ENCODE assay signal across 1 cellular context in the genomic region with DNA sequence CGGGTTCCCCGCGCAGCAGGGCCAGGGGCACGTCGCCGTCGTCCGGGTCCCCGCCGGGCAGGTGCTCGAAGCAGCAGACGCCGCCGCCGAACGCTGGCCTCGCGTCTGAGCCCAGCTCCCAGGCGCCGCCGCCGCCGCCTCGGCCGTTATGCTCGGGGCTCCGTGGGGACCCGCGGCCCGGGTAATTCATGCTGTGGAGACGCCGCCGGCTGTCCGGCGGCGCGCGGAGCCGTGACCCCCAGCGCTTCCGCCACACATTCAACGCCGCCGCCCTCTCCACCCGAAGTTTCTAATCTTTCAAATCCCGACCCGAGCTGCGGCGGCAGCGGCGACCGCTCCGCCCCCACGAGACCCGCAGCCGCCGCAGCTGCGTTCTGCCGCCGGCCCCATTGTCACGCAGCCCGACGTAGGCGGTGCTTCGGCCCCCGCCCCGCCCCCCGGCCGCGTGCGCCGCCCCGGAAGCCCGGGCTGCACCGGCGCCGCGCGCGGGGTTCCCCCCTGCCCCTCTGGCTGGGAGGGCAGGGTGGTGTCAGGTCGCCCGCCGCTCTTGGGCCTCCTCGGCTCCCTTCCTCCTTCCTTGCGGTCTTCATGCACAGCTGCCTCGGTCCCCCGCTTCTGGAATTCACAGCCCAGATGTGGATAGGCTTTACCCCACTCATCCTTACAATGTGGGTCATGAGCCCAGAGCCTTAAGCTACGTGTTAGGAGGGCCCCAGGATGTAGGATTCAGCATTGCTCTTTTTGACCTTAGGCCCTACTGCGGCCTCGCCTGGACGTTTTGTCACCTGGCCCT.
TF ChIP-seq lines count a peak whose summit lies in the region.

A gene (minus strand): TSS at position 415 of the 793 bp plus-strand sequence. CDS start 225 bp downstream, at position 190.

TF ChIP-seq in HepG2, 621 proteins besides CTCF, POLR2A, EP300 and RAD21 (continued from another document and continues in another):
- TF ChIP-seq, protein P1, sequence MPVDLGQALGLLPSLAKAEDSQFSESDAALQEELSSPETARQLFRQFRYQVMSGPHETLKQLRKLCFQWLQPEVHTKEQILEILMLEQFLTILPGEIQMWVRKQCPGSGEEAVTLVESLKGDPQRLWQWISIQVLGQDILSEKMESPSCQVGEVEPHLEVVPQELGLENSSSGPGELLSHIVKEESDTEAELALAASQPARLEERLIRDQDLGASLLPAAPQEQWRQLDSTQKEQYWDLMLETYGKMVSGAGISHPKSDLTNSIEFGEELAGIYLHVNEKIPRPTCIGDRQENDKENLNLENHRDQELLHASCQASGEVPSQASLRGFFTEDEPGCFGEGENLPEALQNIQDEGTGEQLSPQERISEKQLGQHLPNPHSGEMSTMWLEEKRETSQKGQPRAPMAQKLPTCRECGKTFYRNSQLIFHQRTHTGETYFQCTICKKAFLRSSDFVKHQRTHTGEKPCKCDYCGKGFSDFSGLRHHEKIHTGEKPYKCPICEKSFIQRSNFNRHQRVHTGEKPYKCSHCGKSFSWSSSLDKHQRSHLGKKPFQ (CRISPR knock-in tag; IDR thresholded peaks at IDR 0.05; ENCODE audit: insufficient replicate concordance) = no peak
- peak; percentile 67; the same call in 1 of the 2 replicates for TF ChIP-seq ZNF546 (CRISPR knock-in tag; conservative IDR thresholded peaks at IDR 0.05)
- peak; percentile 83; the same call in 1 of the 2 replicates for TF ChIP-seq ZSCAN20 (CRISPR knock-in tag; IDR thresholded peaks at IDR 0.05; ENCODE audit: borderline replicate concordance)
- no peak for TF ChIP-seq RELA (CRISPR knock-in tag; IDR thresholded peaks at IDR 0.05)
- TF ChIP-seq, protein P2, sequence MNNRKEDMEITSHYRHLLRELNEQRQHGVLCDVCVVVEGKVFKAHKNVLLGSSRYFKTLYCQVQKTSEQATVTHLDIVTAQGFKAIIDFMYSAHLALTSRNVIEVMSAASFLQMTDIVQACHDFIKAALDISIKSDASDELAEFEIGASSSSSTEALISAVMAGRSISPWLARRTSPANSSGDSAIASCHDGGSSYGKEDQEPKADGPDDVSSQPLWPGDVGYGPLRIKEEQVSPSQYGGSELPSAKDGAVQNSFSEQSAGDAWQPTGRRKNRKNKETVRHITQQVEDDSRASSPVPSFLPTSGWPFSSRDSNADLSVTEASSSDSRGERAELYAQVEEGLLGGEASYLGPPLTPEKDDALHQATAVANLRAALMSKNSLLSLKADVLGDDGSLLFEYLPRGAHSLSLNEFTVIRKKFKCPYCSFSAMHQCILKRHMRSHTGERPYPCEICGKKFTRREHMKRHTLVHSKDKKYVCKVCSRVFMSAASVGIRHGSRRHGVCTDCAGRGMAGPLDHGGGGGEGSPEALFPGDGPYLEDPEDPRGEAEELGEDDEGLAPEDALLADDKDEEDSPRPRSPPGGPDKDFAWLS (CRISPR knock-in tag; IDR thresholded peaks at IDR 0.05; ENCODE audit: borderline replicate concordance) = no peak
- no peak for TF ChIP-seq PRMT3 (CRISPR knock-in tag; IDR thresholded peaks at IDR 0.05; ENCODE audit: borderline replicate concordance, low read depth)
- TF ChIP-seq, protein P3, sequence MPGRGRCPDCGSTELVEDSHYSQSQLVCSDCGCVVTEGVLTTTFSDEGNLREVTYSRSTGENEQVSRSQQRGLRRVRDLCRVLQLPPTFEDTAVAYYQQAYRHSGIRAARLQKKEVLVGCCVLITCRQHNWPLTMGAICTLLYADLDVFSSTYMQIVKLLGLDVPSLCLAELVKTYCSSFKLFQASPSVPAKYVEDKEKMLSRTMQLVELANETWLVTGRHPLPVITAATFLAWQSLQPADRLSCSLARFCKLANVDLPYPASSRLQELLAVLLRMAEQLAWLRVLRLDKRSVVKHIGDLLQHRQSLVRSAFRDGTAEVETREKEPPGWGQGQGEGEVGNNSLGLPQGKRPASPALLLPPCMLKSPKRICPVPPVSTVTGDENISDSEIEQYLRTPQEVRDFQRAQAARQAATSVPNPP (CRISPR knock-in tag; IDR thresholded peaks at IDR 0.05) = no peak
- TF ChIP-seq, protein P4, sequence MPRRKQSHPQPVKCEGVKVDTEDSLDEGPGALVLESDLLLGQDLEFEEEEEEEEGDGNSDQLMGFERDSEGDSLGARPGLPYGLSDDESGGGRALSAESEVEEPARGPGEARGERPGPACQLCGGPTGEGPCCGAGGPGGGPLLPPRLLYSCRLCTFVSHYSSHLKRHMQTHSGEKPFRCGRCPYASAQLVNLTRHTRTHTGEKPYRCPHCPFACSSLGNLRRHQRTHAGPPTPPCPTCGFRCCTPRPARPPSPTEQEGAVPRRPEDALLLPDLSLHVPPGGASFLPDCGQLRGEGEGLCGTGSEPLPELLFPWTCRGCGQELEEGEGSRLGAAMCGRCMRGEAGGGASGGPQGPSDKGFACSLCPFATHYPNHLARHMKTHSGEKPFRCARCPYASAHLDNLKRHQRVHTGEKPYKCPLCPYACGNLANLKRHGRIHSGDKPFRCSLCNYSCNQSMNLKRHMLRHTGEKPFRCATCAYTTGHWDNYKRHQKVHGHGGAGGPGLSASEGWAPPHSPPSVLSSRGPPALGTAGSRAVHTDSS (CRISPR knock-in tag; conservative IDR thresholded peaks at IDR 0.05) = no peak
- TF ChIP-seq ZNF839 (CRISPR knock-in tag; IDR thresholded peaks at IDR 0.05; ENCODE audit: borderline replicate concordance) = no peak
- TF ChIP-seq REPIN1 (CRISPR knock-in tag; IDR thresholded peaks at IDR 0.05; ENCODE audit: borderline replicate concordance, low read depth) = peak; percentile 50; the same call in 1 of the 2 replicates
- peak; percentile 47; the same call in 1 of the 2 replicates for TF ChIP-seq BORCS8-MEF2B (CRISPR knock-in tag; IDR thresholded peaks at IDR 0.05)
- TF ChIP-seq AHR (CRISPR knock-in tag; IDR thresholded peaks at IDR 0.05) = no peak
- TF ChIP-seq PHF8 (CRISPR knock-in tag; IDR thresholded peaks at IDR 0.05) = peak; percentile 75
- TF ChIP-seq CBX2 (IDR thresholded peaks at IDR 0.05; ENCODE audit: low read depth, low read length) = no peak
- no peak for TF ChIP-seq CBX2 (CRISPR knock-in tag; IDR thresholded peaks at IDR 0.05; ENCODE audit: low read depth)
- TF ChIP-seq, protein P5, sequence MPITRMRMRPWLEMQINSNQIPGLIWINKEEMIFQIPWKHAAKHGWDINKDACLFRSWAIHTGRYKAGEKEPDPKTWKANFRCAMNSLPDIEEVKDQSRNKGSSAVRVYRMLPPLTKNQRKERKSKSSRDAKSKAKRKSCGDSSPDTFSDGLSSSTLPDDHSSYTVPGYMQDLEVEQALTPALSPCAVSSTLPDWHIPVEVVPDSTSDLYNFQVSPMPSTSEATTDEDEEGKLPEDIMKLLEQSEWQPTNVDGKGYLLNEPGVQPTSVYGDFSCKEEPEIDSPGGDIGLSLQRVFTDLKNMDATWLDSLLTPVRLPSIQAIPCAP (CRISPR knock-in tag; IDR thresholded peaks at IDR 0.05; ENCODE audit: low read depth) = no peak
- TF ChIP-seq NFKB2 (CRISPR knock-in tag; IDR thresholded peaks at IDR 0.05; ENCODE audit: borderline replicate concordance) = peak; percentile 38; the same call in 1 of the 2 replicates
- TF ChIP-seq HDAC2 (CRISPR knock-in tag; IDR thresholded peaks at IDR 0.05) = peak; percentile 36; the same call in 1 of the 2 replicates
- 0 out of 2 replicates have a peak, but pooled peaks have one; percentile 33 for TF ChIP-seq KLF11 (CRISPR knock-in tag; IDR thresholded peaks at IDR 0.05)
- TF ChIP-seq ZNF768 (CRISPR knock-in tag; IDR thresholded peaks at IDR 0.05) = no peak
- TF ChIP-seq, protein P6, sequence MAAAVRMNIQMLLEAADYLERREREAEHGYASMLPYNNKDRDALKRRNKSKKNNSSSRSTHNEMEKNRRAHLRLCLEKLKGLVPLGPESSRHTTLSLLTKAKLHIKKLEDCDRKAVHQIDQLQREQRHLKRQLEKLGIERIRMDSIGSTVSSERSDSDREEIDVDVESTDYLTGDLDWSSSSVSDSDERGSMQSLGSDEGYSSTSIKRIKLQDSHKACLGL (CRISPR knock-in tag; IDR thresholded peaks at IDR 0.05) = 0 out of 2 replicates have a peak, but pooled peaks have one; percentile 24
- no peak for TF ChIP-seq ZNF660 (CRISPR knock-in tag; IDR thresholded peaks at IDR 0.05; ENCODE audit: borderline replicate concordance, low read depth)
- TF ChIP-seq, protein P7, sequence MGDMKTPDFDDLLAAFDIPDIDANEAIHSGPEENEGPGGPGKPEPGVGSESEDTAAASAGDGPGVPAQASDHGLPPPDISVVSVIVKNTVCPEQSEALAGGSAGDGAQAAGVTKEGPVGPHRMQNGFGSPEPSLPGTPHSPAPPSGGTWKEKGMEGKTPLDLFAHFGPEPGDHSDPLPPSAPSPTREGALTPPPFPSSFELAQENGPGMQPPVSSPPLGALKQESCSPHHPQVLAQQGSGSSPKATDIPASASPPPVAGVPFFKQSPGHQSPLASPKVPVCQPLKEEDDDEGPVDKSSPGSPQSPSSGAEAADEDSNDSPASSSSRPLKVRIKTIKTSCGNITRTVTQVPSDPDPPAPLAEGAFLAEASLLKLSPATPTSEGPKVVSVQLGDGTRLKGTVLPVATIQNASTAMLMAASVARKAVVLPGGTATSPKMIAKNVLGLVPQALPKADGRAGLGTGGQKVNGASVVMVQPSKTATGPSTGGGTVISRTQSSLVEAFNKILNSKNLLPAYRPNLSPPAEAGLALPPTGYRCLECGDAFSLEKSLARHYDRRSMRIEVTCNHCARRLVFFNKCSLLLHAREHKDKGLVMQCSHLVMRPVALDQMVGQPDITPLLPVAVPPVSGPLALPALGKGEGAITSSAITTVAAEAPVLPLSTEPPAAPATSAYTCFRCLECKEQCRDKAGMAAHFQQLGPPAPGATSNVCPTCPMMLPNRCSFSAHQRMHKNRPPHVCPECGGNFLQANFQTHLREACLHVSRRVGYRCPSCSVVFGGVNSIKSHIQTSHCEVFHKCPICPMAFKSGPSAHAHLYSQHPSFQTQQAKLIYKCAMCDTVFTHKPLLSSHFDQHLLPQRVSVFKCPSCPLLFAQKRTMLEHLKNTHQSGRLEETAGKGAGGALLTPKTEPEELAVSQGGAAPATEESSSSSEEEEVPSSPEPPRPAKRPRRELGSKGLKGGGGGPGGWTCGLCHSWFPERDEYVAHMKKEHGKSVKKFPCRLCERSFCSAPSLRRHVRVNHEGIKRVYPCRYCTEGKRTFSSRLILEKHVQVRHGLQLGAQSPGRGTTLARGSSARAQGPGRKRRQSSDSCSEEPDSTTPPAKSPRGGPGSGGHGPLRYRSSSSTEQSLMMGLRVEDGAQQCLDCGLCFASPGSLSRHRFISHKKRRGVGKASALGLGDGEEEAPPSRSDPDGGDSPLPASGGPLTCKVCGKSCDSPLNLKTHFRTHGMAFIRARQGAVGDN (CRISPR knock-in tag; IDR thresholded peaks at IDR 0.05) = peak; percentile 74
- peak; percentile 77; the same call in 1 of the 2 replicates for TF ChIP-seq ZNF672 (CRISPR knock-in tag; IDR thresholded peaks at IDR 0.05)
- 0 out of 2 replicates have a peak, but pooled peaks have one; percentile 42 for TF ChIP-seq HOXA3 (CRISPR knock-in tag; IDR thresholded peaks at IDR 0.05)
- TF ChIP-seq EHMT2 (IDR thresholded peaks at IDR 0.05; ENCODE audit: borderline replicate concordance, low read depth, low read length) = no peak
- TF ChIP-seq GATAD2A (CRISPR knock-in tag; IDR thresholded peaks at IDR 0.05) = no peak
- TF ChIP-seq ZMYM3 (CRISPR knock-in tag; IDR thresholded peaks at IDR 0.05) = no peak
- no peak for TF ChIP-seq ZNF879 (CRISPR knock-in tag; IDR thresholded peaks at IDR 0.05)
- TF ChIP-seq ZIK1 (CRISPR knock-in tag; IDR thresholded peaks at IDR 0.05; ENCODE audit: borderline replicate concordance, low read depth) = no peak
- 0 out of 2 replicates have a peak, but pooled peaks have one; percentile 29 for TF ChIP-seq WIZ (CRISPR knock-in tag; IDR thresholded peaks at IDR 0.05)
- TF ChIP-seq ZSCAN22 (CRISPR knock-in tag; IDR thresholded peaks at IDR 0.05) = no peak
- peak; percentile 39 for TF ChIP-seq NR2F6 (IDR thresholded peaks at IDR 0.05)
- TF ChIP-seq NR2F6 (CRISPR knock-in tag; IDR thresholded peaks at IDR 0.05) = peak; percentile 42; the same call in 1 of the 2 replicates
- TF ChIP-seq REXO4 (CRISPR knock-in tag; IDR thresholded peaks at IDR 0.05; ENCODE audit: borderline replicate concordance) = no peak
- TF ChIP-seq, protein P8, sequence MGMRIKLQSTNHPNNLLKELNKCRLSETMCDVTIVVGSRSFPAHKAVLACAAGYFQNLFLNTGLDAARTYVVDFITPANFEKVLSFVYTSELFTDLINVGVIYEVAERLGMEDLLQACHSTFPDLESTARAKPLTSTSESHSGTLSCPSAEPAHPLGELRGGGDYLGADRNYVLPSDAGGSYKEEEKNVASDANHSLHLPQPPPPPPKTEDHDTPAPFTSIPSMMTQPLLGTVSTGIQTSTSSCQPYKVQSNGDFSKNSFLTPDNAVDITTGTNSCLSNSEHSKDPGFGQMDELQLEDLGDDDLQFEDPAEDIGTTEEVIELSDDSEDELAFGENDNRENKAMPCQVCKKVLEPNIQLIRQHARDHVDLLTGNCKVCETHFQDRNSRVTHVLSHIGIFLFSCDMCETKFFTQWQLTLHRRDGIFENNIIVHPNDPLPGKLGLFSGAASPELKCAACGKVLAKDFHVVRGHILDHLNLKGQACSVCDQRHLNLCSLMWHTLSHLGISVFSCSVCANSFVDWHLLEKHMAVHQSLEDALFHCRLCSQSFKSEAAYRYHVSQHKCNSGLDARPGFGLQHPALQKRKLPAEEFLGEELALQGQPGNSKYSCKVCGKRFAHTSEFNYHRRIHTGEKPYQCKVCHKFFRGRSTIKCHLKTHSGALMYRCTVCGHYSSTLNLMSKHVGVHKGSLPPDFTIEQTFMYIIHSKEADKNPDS (CRISPR knock-in tag; IDR thresholded peaks at IDR 0.05) = no peak
- TF ChIP-seq ZNF773 (CRISPR knock-in tag; IDR thresholded peaks at IDR 0.05; ENCODE audit: borderline replicate concordance) = peak; percentile 22; the same call in 1 of the 2 replicates
- 0 out of 2 replicates have a peak, but pooled peaks have one; percentile 29 for TF ChIP-seq TMF1 (CRISPR knock-in tag; IDR thresholded peaks at IDR 0.05; ENCODE audit: low read depth)
- no peak for TF ChIP-seq GFI1 (CRISPR knock-in tag; IDR thresholded peaks at IDR 0.05; ENCODE audit: borderline replicate concordance)
- TF ChIP-seq ZNF780A (CRISPR knock-in tag; IDR thresholded peaks at IDR 0.05) = 0 out of 2 replicates have a peak, but pooled peaks have one; percentile 38
- TF ChIP-seq, protein P9, sequence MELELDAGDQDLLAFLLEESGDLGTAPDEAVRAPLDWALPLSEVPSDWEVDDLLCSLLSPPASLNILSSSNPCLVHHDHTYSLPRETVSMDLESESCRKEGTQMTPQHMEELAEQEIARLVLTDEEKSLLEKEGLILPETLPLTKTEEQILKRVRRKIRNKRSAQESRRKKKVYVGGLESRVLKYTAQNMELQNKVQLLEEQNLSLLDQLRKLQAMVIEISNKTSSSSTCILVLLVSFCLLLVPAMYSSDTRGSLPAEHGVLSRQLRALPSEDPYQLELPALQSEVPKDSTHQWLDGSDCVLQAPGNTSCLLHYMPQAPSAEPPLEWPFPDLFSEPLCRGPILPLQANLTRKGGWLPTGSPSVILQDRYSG (CRISPR knock-in tag; IDR thresholded peaks at IDR 0.05) = no peak
- 0 out of 2 replicates have a peak, but pooled peaks have one; percentile 34 for TF ChIP-seq ZNF33B (CRISPR knock-in tag; IDR thresholded peaks at IDR 0.05)
